Comparison of ENCODE assay signal across 21 cellular contexts in genomic region chr6:114998492-114998891, GRCh38.
DNase-seq lines count a peak whose midpoint lies in the region; ATAC-seq, FAIRE-seq and TF ChIP-seq lines count a peak whose summit lies in the region.
"Had no signal": no experiment of that assay in that cellular context is flagged by ENCODE, and none has a peak within 500 bp of the region (broad histone marks: within the 10 kb centered on the region; RNA-seq: fewer than 3 reads in every experiment).

No MANE protein-coding gene starts in this region.

- ATAC-seq in natural killer cell treated with Interleukin-12 subunit alpha and Interleukin-12 subunit beta and Interleukin-15 and Interleukin-18, amount 100 ng/mL, for 72 hours = no peak
- ATAC-seq in natural killer cell (no peak), GM12878 (no peak), HG02885 (IDR thresholded peaks at IDR 0.05; ENCODE audit: poor library complexity, unreplicated experiment) (no peak)

- no peaks in the 10 kb centered on the region for H3K9me2 ChIP-seq in MM.1S (replicated peaks; ENCODE audit: insufficient read depth, low read length)

- peak overlapping the region; percentile 61 for H3K4me3 Mint-ChIP-seq in natural killer cell treated with Interleukin-12 subunit alpha and Interleukin-12 subunit beta and Interleukin-15 and Interleukin-18, amount 100 ng/mL, for 72 hours
- no peak overlapping the region for H3K4me3 Mint-ChIP-seq in natural killer cell
- no peak overlapping the region for H3K4me3 Mint-ChIP-seq in Calu3 (ENCODE audit: low read depth, unreplicated experiment)
- H3K4me3 Mint-ChIP-seq: CD14-positive monocyte; H9; T-helper 2 cell treated with Interferon-gamma antibody and Interleukin-4, amounts not matched to agents 5 μg/mL and 100 μg/mL, for 36 hours had no signal

- H3K9me3 Mint-ChIP-seq in natural killer cell treated with Interleukin-12 subunit alpha and Interleukin-12 subunit beta and Interleukin-15 and Interleukin-18, amount 100 ng/mL, for 72 hours = peaks cover 27% of the 10 kb centered on the region
- H3K9me3 Mint-ChIP-seq in natural killer cell = peaks cover 8 to 18% of the 10 kb centered on the region in 2 donors
- peaks cover 11% of the 10 kb centered on the region for H3K9me3 Mint-ChIP-seq in Calu3 (ENCODE audit: low read depth, unreplicated experiment)

- H3K36me3 ChIP-seq in MM.1S (replicated peaks; ENCODE audit: insufficient read depth, low read length) (no peaks in the 10 kb centered on the region), GM12878 (ENCODE audit: control insufficient read depth in 2 of 2, insufficient read depth in 2 of 2, low read length in 1 of 2) (no peaks in the 10 kb centered on the region)
- H3K36me3 ChIP-seq: MG63, SJCRH30 had no signal

- SMC1A ChIA-PET in GM12878 (lab: Charles Lee; ENCODE audit: uncharacterized antibody, unreplicated experiment) = interaction anchor here (1.3 to 1.4 kb wide), 2 partner anchors 10 to 279 kb away, joined by 4 read pairs; no protein-coding TSS in a partner anchor

- H3K27ac ChIP-seq in MM.1S (ENCODE audit: low read length) = no peak overlapping the region
- H3K27ac ChIP-seq in GM12878 (ENCODE audit: control insufficient read depth, insufficient read depth) = peak overlapping the region; percentile 57
- H3K27ac ChIP-seq: RWPE1, SJCRH30 had no signal

- H3K9ac ChIP-seq in MM.1S (ENCODE audit: low read length) (no peak overlapping the region), GM12878 (ENCODE audit: control insufficient read depth, insufficient read depth, low read length) (no peak overlapping the region)

- no peaks in the 10 kb centered on the region for H3K79me2 ChIP-seq in MM.1S (ENCODE audit: low read length)
- H3K79me2 ChIP-seq in GM12878 (ENCODE audit: control insufficient read depth, insufficient read depth, low read length) = no peaks in the 10 kb centered on the region

- no peaks in the 10 kb centered on the region for H3K4me1 ChIP-seq in MM.1S (ENCODE audit: low read length)
- no peaks in the 10 kb centered on the region for H3K4me1 ChIP-seq in GM12878 (ENCODE audit: control insufficient read depth, insufficient read depth, low read length)
- H3K4me1 ChIP-seq: SJCRH30 had no signal

- 73% methylated on average over 8 of the region's 8 CpGs for WGBS in GM12878 (ENCODE audit: insufficient coverage, insufficient replicate concordance, low lambda C conversion rate, missing lambda C conversion rate)

- CTCF ChIA-PET in GM12878 (lab: Yijun Ruan, JAX) (no interaction called here), Calu3 (lab: Charles Lee) (no interaction called here)

- no peaks in the 10 kb centered on the region for H3K9me3 ChIP-seq in MM.1S (replicated peaks; ENCODE audit: insufficient read depth, low read length)
- peaks cover 13% of the 10 kb centered on the region; the same call in 2 of the 3 replicates for H3K9me3 ChIP-seq in GM12878 (replicated peaks; ENCODE audit: control insufficient read depth, insufficient read depth, low read length)
- H3K9me3 ChIP-seq: SJCRH30 had no signal

- H3K27me3 ChIP-seq in MM.1S (replicated peaks; ENCODE audit: insufficient read depth, low read length) = no peaks in the 10 kb centered on the region
- no peaks in the 10 kb centered on the region for H3K27me3 ChIP-seq in GM12878 (replicated peaks in 1 of 2; ENCODE audit: control insufficient read depth in 2 of 2, insufficient read depth in 2 of 2, low read length in 1 of 2)
- H3K27me3 ChIP-seq: MG63, SJCRH30 had no signal

- intact Hi-C loops in natural killer cell (cut with micrococcal nuclease) = no loop called here
- intact Hi-C loops in GM12878 (cut with micrococcal nuclease; ENCODE audit: unreplicated experiment) = loop anchor here (2.0 kb wide), 1 partner anchor 52 kb away; no protein-coding TSS in a partner anchor
- intact Hi-C loops in Calu3 (cut with micrococcal nuclease; ENCODE audit: unreplicated experiment) = no loop called here

- no peak for TF ChIP-seq POLR2A in GM12878 (IDR thresholded peaks at IDR 0.05; ENCODE audit: low read depth, low read length)

- H3K4me2 ChIP-seq in MM.1S (ENCODE audit: low read depth, low read length) = no peak overlapping the region
- peak overlapping the region; percentile 38 for H3K4me2 ChIP-seq in GM12878 (ENCODE audit: control insufficient read depth, insufficient read depth)

- H3K4me3 ChIP-seq in MM.1S (ENCODE audit: low read length) = no peak overlapping the region
- H3K4me3 ChIP-seq in GM12878 = no peak overlapping the region; the same call in 1 of the 2 replicates
- H3K4me3 ChIP-seq: MG63, SJCRH30 had no signal

- TF ChIP-seq RAD21 in GM12878 (IDR thresholded peaks at IDR 0.05; ENCODE audit: insufficient read depth, low read depth, low read length) = no peak

- peak overlapping the region in 1 of 2 donors; percentile 55 for H3K27ac Mint-ChIP-seq in natural killer cell treated with Interleukin-12 subunit alpha and Interleukin-12 subunit beta and Interleukin-15 and Interleukin-18, amount 100 ng/mL, for 72 hours
- H3K27ac Mint-ChIP-seq in natural killer cell = no peak overlapping the region
- no peak overlapping the region for H3K27ac Mint-ChIP-seq in Calu3 (ENCODE audit: unreplicated experiment)
- H3K27ac Mint-ChIP-seq: CD14-positive monocyte; H9; T-helper 2 cell treated with Interferon-gamma antibody and Interleukin-4, amounts not matched to agents 5 μg/mL and 100 μg/mL, for 36 hours had no signal

- peaks cover 5% of the 10 kb centered on the region for H3K36me3 Mint-ChIP-seq in natural killer cell treated with Interleukin-12 subunit alpha and Interleukin-12 subunit beta and Interleukin-15 and Interleukin-18, amount 100 ng/mL, for 72 hours
- H3K36me3 Mint-ChIP-seq in natural killer cell (peaks cover 3% of the 10 kb centered on the region), Calu3 (ENCODE audit: insufficient read depth, unreplicated experiment) (no peaks in the 10 kb centered on the region)
- H3K36me3 Mint-ChIP-seq: CD14-positive monocyte had no signal

- RAD21 ChIA-PET in GM12878 (lab: Charles Lee; ENCODE audit: unreplicated experiment) = interaction anchor here (1.1 to 1.5 kb wide), 3 partner anchors 10 to 284 kb away, joined by 3 to 7 read pairs (median 5); no protein-coding TSS in a partner anchor

- H2AFZ ChIP-seq in MM.1S (ENCODE audit: low read length) (0 out of 2 replicates have a peak overlapping the region, but pooled peaks have one; percentile 38), GM12878 (ENCODE audit: control insufficient read depth, low read depth, low read length) (peak overlapping the region; percentile 66; the same call in 1 of the 2 replicates)

- DNase-seq in natural killer cell treated with Interleukin-12 subunit alpha and Interleukin-12 subunit beta and Interleukin-15 and Interleukin-18, amount 100 ng/mL, for 72 hours (ENCODE audit: low spot score) = no peak
- DNase-seq in natural killer cell (no peak), MM.1S (no peak), GM12878 (ENCODE audit: low read depth, low spot score) (no peak), Calu3 (no peak), NCI-H2196 (lab: John Stamatoyannopoulos, UW; ENCODE audit: unreplicated experiment) (no peak), mucosa of gallbladder (ENCODE audit: low spot score) (no peak)
- DNase-seq: DMS79 treated with DMSO at 0.1 percent for 48 hours, H9, KG1, MG63, NCI-H1105 treated with DMSO at 0.1 percent for 48 hours, NCI-H187 treated with DMSO at 0.1 percent for 48 hours, NCI-H446 treated with DMSO at 0.1 percent for 48 hours, NCI-H774 had no signal

- BruUV-seq in GM12878 (replicated peaks; lab: Mats Ljungman, UMichigan) (TSS peak; percentile 63), Calu3 (replicated peaks; lab: Mats Ljungman, UMichigan) (no TSS peak)

- H4K20me1 ChIP-seq in MM.1S (ENCODE audit: insufficient read depth, low read length) (no peaks in the 10 kb centered on the region), GM12878 (ENCODE audit: control insufficient read depth, insufficient read depth) (no peaks in the 10 kb centered on the region)

- TF ChIP-seq EP300 in GM12878 (IDR thresholded peaks at IDR 0.05; ENCODE audit: borderline replicate concordance in 1 of 2, control insufficient read depth in 1 of 2, low read depth in 2 of 2, low read length in 2 of 2) = no peak

- H3K4me1 Mint-ChIP-seq in natural killer cell treated with Interleukin-12 subunit alpha and Interleukin-12 subunit beta and Interleukin-15 and Interleukin-18, amount 100 ng/mL, for 72 hours (ENCODE audit: low read depth in 2 of 2) = peaks cover 0 to 6% of the 10 kb centered on the region in 2 donors
- H3K4me1 Mint-ChIP-seq in natural killer cell = no peaks in the 10 kb centered on the region
- H3K4me1 Mint-ChIP-seq in Calu3 (ENCODE audit: low read depth, unreplicated experiment) = no peaks in the 10 kb centered on the region
- H3K4me1 Mint-ChIP-seq: CD14-positive monocyte had no signal

- H3F3A ChIP-seq in MM.1S (ENCODE audit: insufficient read depth, low read length) = no peaks in the 10 kb centered on the region

- H3K27me3 Mint-ChIP-seq in natural killer cell treated with Interleukin-12 subunit alpha and Interleukin-12 subunit beta and Interleukin-15 and Interleukin-18, amount 100 ng/mL, for 72 hours = no peaks in the 10 kb centered on the region
- H3K27me3 Mint-ChIP-seq in natural killer cell (ENCODE audit: low read depth in 2 of 2) (no peaks in the 10 kb centered on the region), Calu3 (ENCODE audit: unreplicated experiment) (no peaks in the 10 kb centered on the region)

- FAIRE-seq in GM12878 (lab: Jason Lieb, UNC) = no peak
- FAIRE-seq: G401.6 had no signal

- POLR2A ChIA-PET in GM12878 (lab: Charles Lee) = interaction anchor here (0.8 kb wide), 1 partner anchor 9 kb away, joined by 3 read pairs; no protein-coding TSS in a partner anchor

- in situ Hi-C loops in GM12878 (cut with MboI) = no loop called here

- TF ChIP-seq CTCF in natural killer cell (IDR thresholded peaks at IDR 0.05) (no peak), MM.1S (IDR thresholded peaks at IDR 0.05; ENCODE audit: low read length) (no peak), GM12878 (IDR thresholded peaks at IDR 0.05 in 2 of 3, conservative IDR thresholded peaks at IDR 0.05 in 1 of 3; ENCODE audit: control insufficient read depth in 2 of 3, extremely low read depth in 1 of 3, insufficient read depth in 1 of 3, low read depth in 3 of 3, low read length in 3 of 3) (no peak), Calu3 (IDR thresholded peaks at IDR 0.05; ENCODE audit: unreplicated experiment) (no peak)

TF ChIP-seq in GM12878, 131 proteins besides CTCF, POLR2A, EP300 and RAD21 (continues in another document):
- no peak for TF ChIP-seq ATF2 (IDR thresholded peaks at IDR 0.05; ENCODE audit: low read length)
